ENCODE assay signal across 9 cellular contexts in genomic region chr6:106513813-106514212, GRCh38.
DNase-seq lines count a peak whose midpoint lies in the region; ATAC-seq and TF ChIP-seq lines count a peak whose summit lies in the region.
"Had no signal": no experiment of that assay in that cellular context is flagged by ENCODE, and none has a peak within 500 bp of the region (broad histone marks: within the 10 kb centered on the region; RNA-seq: fewer than 3 reads in every experiment).

No MANE protein-coding gene starts in this region.

- no peak for TF ChIP-seq POLR2A in prostate gland (IDR thresholded peaks at IDR 0.05)

- peaks cover 3% of the 10 kb centered on the region for H3K9me3 Mint-ChIP-seq in neural progenitor cell

- H3K9ac ChIP-seq in colonic mucosa (ENCODE audit: low read depth in 2 of 2, low read length in 2 of 2) (peak overlapping the region in 1 of 2 donors; percentile 89), neural progenitor cell (no peak overlapping the region)

- no peaks in the 10 kb centered on the region for H3K36me3 Mint-ChIP-seq in neural progenitor cell

- intact Hi-C loops in colonic mucosa (cut with DNase I) (loop anchor here (5.0 kb wide), 1 partner anchor 57 kb away; no protein-coding TSS in a partner anchor), prostate gland (cut with DNase I) (no loop called here)

- peak; percentile 52 for DNase-seq in EL
- peak; percentile 63 for DNase-seq in NAMALWA (ENCODE audit: low spot score)
- peak; percentile 49 for DNase-seq in colonic mucosa
- no peak for DNase-seq in prostate gland (ENCODE audit: low spot score)
- DNase-seq in NCI-H1105 treated with DMSO at 0.1 percent for 48 hours (lab: John Stamatoyannopoulos, UW): no peak
- DNase-seq in glomerular visceral epithelial cell (ENCODE audit: extremely low spot score): no peak
- no peak for DNase-seq in neural progenitor cell (ENCODE audit: low spot score)
- DNase-seq: NCI-H146 had no signal

- peaks cover 9% of the 10 kb centered on the region for H4K20me1 ChIP-seq in neural progenitor cell (ENCODE audit: low read depth)

- H3K4me2 ChIP-seq in neural progenitor cell: no peak overlapping the region

- H3K36me3 ChIP-seq in colonic mucosa (no peaks in the 10 kb centered on the region), prostate gland (no peaks in the 10 kb centered on the region), neural progenitor cell (no peaks in the 10 kb centered on the region)

- no peak overlapping the region for H2AFZ ChIP-seq in neural progenitor cell (replicated peaks)

- no peak for ATAC-seq in GM21526 (IDR thresholded peaks at IDR 0.05; ENCODE audit: low FRiP score, unreplicated experiment)

- no peaks in the 10 kb centered on the region for H3K9me3 ChIP-seq in colonic mucosa
- no peaks in the 10 kb centered on the region for H3K9me3 ChIP-seq in prostate gland
- H3K9me3 ChIP-seq in neural progenitor cell (ENCODE audit: low read depth): no peaks in the 10 kb centered on the region

- H3K4me1 ChIP-seq in colonic mucosa (no peaks in the 10 kb centered on the region), prostate gland (replicated peaks) (peaks cover 13% of the 10 kb centered on the region), neural progenitor cell (peaks cover 10% of the 10 kb centered on the region)

- peaks cover 60% of the 10 kb centered on the region for H3K27me3 Mint-ChIP-seq in neural progenitor cell (ENCODE audit: insufficient read depth, low read depth)

- TF ChIP-seq CTCF in colonic mucosa (IDR thresholded peaks at IDR 0.05) (no peak), prostate gland (IDR thresholded peaks at IDR 0.05) (no peak), neural progenitor cell (IDR thresholded peaks at IDR 0.05) (no peak)

- H3K27ac Mint-ChIP-seq in neural progenitor cell: no peak overlapping the region

- peaks cover 21% of the 10 kb centered on the region for H3K4me1 Mint-ChIP-seq in neural progenitor cell

- 26% methylated on average over 2 of the region's 2 CpGs for WGBS in prostate gland

- H3K27ac ChIP-seq in colonic mucosa: peak overlapping the region; percentile 91
- peak overlapping the region; percentile 93 for H3K27ac ChIP-seq in prostate gland
- no peak overlapping the region for H3K27ac ChIP-seq in neural progenitor cell

- no peak overlapping the region for H3K4me3 Mint-ChIP-seq in neural progenitor cell

- H3K27me3 ChIP-seq in colonic mucosa (no peaks in the 10 kb centered on the region), prostate gland (replicated peaks; ENCODE audit: insufficient read depth) (no peaks in the 10 kb centered on the region), neural progenitor cell (peaks cover 67% of the 10 kb centered on the region)

- H3K79me2 ChIP-seq in neural progenitor cell (ENCODE audit: low read depth): no peaks in the 10 kb centered on the region

- peaks cover 9% of the 10 kb centered on the region for H3F3A ChIP-seq in neural progenitor cell (ENCODE audit: low read depth)

- H3K4me3 ChIP-seq in colonic mucosa (peak overlapping the region; percentile 70), prostate gland (peak overlapping the region; percentile 58 to 66), neural progenitor cell (no peak overlapping the region)

Comparison
In these comparisons a context has a peak if more than half of its experiments do, and no peak if none do; other contexts are left out.
1. DNase-seq: peak in EL (single experiment), NAMALWA (single experiment) and colonic mucosa (single experiment); none in prostate gland (single experiment), NCI-H1105 treated with DMSO at 0.1 percent for 48 hours (single experiment), glomerular visceral epithelial cell (single experiment) and neural progenitor cell (single experiment).